25 cellular contexts compared by ENCODE assay signal in the genomic region with DNA sequence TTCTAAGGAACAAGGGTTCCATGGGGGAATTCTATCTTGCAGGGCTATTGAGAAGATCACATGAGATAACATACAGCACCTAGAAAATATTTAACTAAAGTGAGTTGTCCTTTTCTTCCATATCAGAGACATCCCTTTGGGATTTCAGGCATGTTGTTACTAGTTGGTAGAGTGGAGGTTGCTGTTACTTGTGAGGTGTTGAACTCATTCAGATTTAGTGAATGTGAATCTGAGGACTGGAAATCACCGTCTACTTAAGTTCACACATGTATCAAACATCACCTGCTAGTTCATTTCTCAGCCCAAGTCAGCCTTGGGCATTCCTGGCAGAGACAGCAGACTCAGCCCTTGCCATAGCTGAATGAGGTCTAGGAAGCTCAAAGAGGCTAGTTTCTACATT. TPM values are rescaled to one million over a fixed set of nuclear protein-coding genes. Genes with fewer than 3 reads are reported as not detected.
DNase-seq lines count a peak whose midpoint lies in the region; ATAC-seq, FAIRE-seq and TF ChIP-seq lines count a peak whose summit lies in the region.
"Had no signal": no experiment of that assay in that cellular context is flagged by ENCODE, and none has a peak within 500 bp of the region (broad histone marks: within the 10 kb centered on the region; RNA-seq: fewer than 3 reads in every experiment).

No MANE protein-coding gene starts in this region.

- H2BK5ac ChIP-seq in mesenchymal stem cell (ENCODE audit: low read depth, low read length, poor library complexity, severe bottlenecking), result no peak overlapping the region

- no peak overlapping the region for H2BK12ac ChIP-seq in mesenchymal stem cell (ENCODE audit: low read length in 2 of 2)

- no peak overlapping the region for H3K4ac ChIP-seq in mesenchymal stem cell (ENCODE audit: low read depth in 1 of 2, low read length in 2 of 2)

- no peak overlapping the region for H4K8ac ChIP-seq in mesenchymal stem cell (ENCODE audit: low read length)

- H2AK5ac ChIP-seq in mesenchymal stem cell (ENCODE audit: low read length, severe bottlenecking), result peak overlapping the region; percentile 9

- peak overlapping the region; percentile 55 for H3K27ac Mint-ChIP-seq in WTC11
- peak overlapping the region; percentile 76 for H3K27ac Mint-ChIP-seq in stimulated activated naive B cell treated with anti-CD40 and anti-IgM and Interleukin-4, amounts not matched to agents 10 μg/mL and 1 μg/mL and 100 μg/mL, for 72 hours
- H3K27ac Mint-ChIP-seq: activated CD4-positive, alpha-beta T cell treated with anti-CD3 and anti-CD28 coated beads for 36 hours; activated naive CD8-positive, alpha-beta T cell treated with anti-CD3 and anti-CD28 coated beads for 36 hours had no signal

- H3K4me1 Mint-ChIP-seq in WTC11, result no peaks in the 10 kb centered on the region; the same call in 1 of the 2 replicates
- no peaks in the 10 kb centered on the region for H3K4me1 Mint-ChIP-seq in stimulated activated naive B cell treated with anti-CD40 and anti-IgM and Interleukin-4, amounts not matched to agents 10 μg/mL and 1 μg/mL and 100 μg/mL, for 72 hours
- H3K4me1 Mint-ChIP-seq: activated CD4-positive, alpha-beta T cell treated with anti-CD3 and anti-CD28 coated beads for 36 hours; CD14-positive monocyte had no signal

- H3K27me3 ChIP-seq in right atrium auricular region (no peaks in the 10 kb centered on the region), mesenchymal stem cell (ENCODE audit: control insufficient read depth in 1 of 2, insufficient read depth in 1 of 2, low read length in 2 of 2) (no peaks in the 10 kb centered on the region), pancreas (no peaks in the 10 kb centered on the region)

- no peak for ATAC-seq in left cardiac atrium
- no peak for ATAC-seq in WTC11
- ATAC-seq in stimulated activated naive B cell treated with anti-CD40 and anti-IgM and Interleukin-4, amounts not matched to agents 10 μg/mL and 1 μg/mL and 100 μg/mL, for 72 hours (replicated peaks), result no peak
- no peak for ATAC-seq in HG02763 (IDR thresholded peaks at IDR 0.05; ENCODE audit: unreplicated experiment)
- ATAC-seq in pancreas, result no peak
- ATAC-seq: activated CD4-positive, alpha-beta T cell treated with anti-CD3 and anti-CD28 coated beads for 36 hours had no signal

- no peaks in the 10 kb centered on the region for H3K9me3 Mint-ChIP-seq in WTC11
- no peaks in the 10 kb centered on the region for H3K9me3 Mint-ChIP-seq in stimulated activated naive B cell treated with anti-CD40 and anti-IgM and Interleukin-4, amounts not matched to agents 10 μg/mL and 1 μg/mL and 100 μg/mL, for 72 hours
- H3K9me3 Mint-ChIP-seq: activated naive CD8-positive, alpha-beta T cell treated with anti-CD3 and anti-CD28 coated beads for 36 hours; CD14-positive monocyte had no signal

- POLR2A ChIA-PET in WTC11 (lab: Charles Lee), result interaction anchor here (0.6 kb wide), 1 partner anchor 171 kb away, joined by 6 read pairs; no protein-coding TSS in a partner anchor

- no peak overlapping the region for H3K4me3 Mint-ChIP-seq in WTC11
- no peak overlapping the region for H3K4me3 Mint-ChIP-seq in stimulated activated naive B cell treated with anti-CD40 and anti-IgM and Interleukin-4, amounts not matched to agents 10 μg/mL and 1 μg/mL and 100 μg/mL, for 72 hours
- H3K4me3 Mint-ChIP-seq: activated CD4-positive, alpha-beta T cell treated with anti-CD3 and anti-CD28 coated beads for 36 hours; activated naive CD8-positive, alpha-beta T cell treated with anti-CD3 and anti-CD28 coated beads for 36 hours; CD14-positive monocyte had no signal

- no peak overlapping the region for H2AFZ ChIP-seq in mesenchymal stem cell (ENCODE audit: low read depth, low read length)

- TF ChIP-seq CTCF in right atrium auricular region (IDR thresholded peaks at IDR 0.05) (no peak), WTC11 (IDR thresholded peaks at IDR 0.05) (no peak), pancreas (IDR thresholded peaks at IDR 0.05) (no peak)

- no peak overlapping the region for H3K23ac ChIP-seq in mesenchymal stem cell (ENCODE audit: low read length in 2 of 2)

- no peak overlapping the region for H3K18ac ChIP-seq in mesenchymal stem cell (ENCODE audit: low read depth in 1 of 2, low read length in 2 of 2)

- H3K14ac ChIP-seq in mesenchymal stem cell (ENCODE audit: low read length in 2 of 2), result no peak overlapping the region

- H3K36me3 Mint-ChIP-seq in WTC11, result peaks cover 14% of the 10 kb centered on the region
- peaks cover 13% of the 10 kb centered on the region in 2 donors for H3K36me3 Mint-ChIP-seq in stimulated activated naive B cell treated with anti-CD40 and anti-IgM and Interleukin-4, amounts not matched to agents 10 μg/mL and 1 μg/mL and 100 μg/mL, for 72 hours

- no peak overlapping the region for H4K91ac ChIP-seq in mesenchymal stem cell (ENCODE audit: low read length)

- no peak for FAIRE-seq in pancreas (lab: Jason Lieb, UNC)

- H3K9ac ChIP-seq in mesenchymal stem cell (ENCODE audit: low read length), result no peak overlapping the region

- H3K79me1 ChIP-seq in mesenchymal stem cell (replicated peaks; ENCODE audit: low read length, poor library complexity, severe bottlenecking), result peaks cover 3% of the 10 kb centered on the region

- DNase-seq in right atrium auricular region (ENCODE audit: low spot score), result peak; percentile 36
- no peak for DNase-seq in left cardiac atrium
- DNase-seq in WTC11 (ENCODE audit: low spot score), result no peak
- DNase-seq in mesenchymal stem cell, result no peak
- no peak for DNase-seq in stimulated activated naive B cell treated with anti-CD40 and anti-IgM and Interleukin-4, amounts not matched to agents 10 μg/mL and 1 μg/mL and 100 μg/mL, for 72 hours
- DNase-seq in DMS53 (lab: John Stamatoyannopoulos, UW), result no peak
- no peak for DNase-seq in pancreas
- DNase-seq: activated CD4-positive, alpha-beta T cell treated with anti-CD3 and anti-CD28 coated beads for 36 hours; activated naive CD8-positive, alpha-beta T cell treated with anti-CD3 and anti-CD28 coated beads for 36 hours; GF-D8; glutamatergic neuron; Karpas-422; NCI-H1048; NCI-H2029; NCI-H82; psoas muscle; SHP77 treated with DMSO at 0.1 percent for 48 hours; stimulated activated CD4-positive, alpha-beta T cell treated with anti-CD3 and anti-CD28 coated beads, Interleukin-1b, Interleukin-23, amount 100 ng/mL, for 48 hours; stimulated activated naive CD4-positive, alpha-beta T cell had no signal

- H3K27ac ChIP-seq in right atrium auricular region (no peak overlapping the region), mesenchymal stem cell (ENCODE audit: low read length, poor library complexity, severe bottlenecking) (peak overlapping the region; percentile 70), pancreas (no peak overlapping the region)
- H3K27ac ChIP-seq: psoas muscle, thoracic aorta had no signal

- intact Hi-C loops in left cardiac atrium (cut with DNase I), result no loop called here
- intact Hi-C loops in pancreas (cut with DNase I), result no loop called here

- H2BK120ac ChIP-seq in mesenchymal stem cell (ENCODE audit: low read depth, low read length), result no peak overlapping the region

- no peak overlapping the region for H3K4me2 ChIP-seq in mesenchymal stem cell (ENCODE audit: low read length, poor library complexity, severe bottlenecking)

- no peaks in the 10 kb centered on the region for H3K27me3 Mint-ChIP-seq in WTC11 (ENCODE audit: low read depth)
- H3K27me3 Mint-ChIP-seq in stimulated activated naive B cell treated with anti-CD40 and anti-IgM and Interleukin-4, amounts not matched to agents 10 μg/mL and 1 μg/mL and 100 μg/mL, for 72 hours, result no peaks in the 10 kb centered on the region
- H3K27me3 Mint-ChIP-seq: activated CD4-positive, alpha-beta T cell treated with anti-CD3 and anti-CD28 coated beads for 36 hours; activated naive CD8-positive, alpha-beta T cell treated with anti-CD3 and anti-CD28 coated beads for 36 hours had no signal

- H3K36me3 ChIP-seq in right atrium auricular region (peaks cover 32% of the 10 kb centered on the region), mesenchymal stem cell (ENCODE audit: control insufficient read depth in 1 of 2, insufficient read depth in 2 of 2, low read depth in 1 of 2, low read length in 2 of 2) (peaks cover 17 to 63% of the 10 kb centered on the region in 2 experiments), pancreas (peaks cover 0 to 18% (median 0%) of the 10 kb centered on the region in 3 donors)

- WGBS in mesenchymal stem cell, result 100% methylated on average over 1 of the region's 1 CpG
- WGBS in pancreas, 2 donors, result 65 to 73% methylated on average over 1 of the region's 1 CpG

- CTCF ChIA-PET in WTC11 (lab: Charles Lee), result no interaction called here

- no peak overlapping the region for H2BK15ac ChIP-seq in mesenchymal stem cell (ENCODE audit: low read depth, poor library complexity, severe bottlenecking)

- H3K4me3 ChIP-seq in right atrium auricular region (no peak overlapping the region), mesenchymal stem cell (ENCODE audit: insufficient read depth in 1 of 2, low read depth in 1 of 2, low read length in 2 of 2) (no peak overlapping the region), pancreas (no peak overlapping the region)
- H3K4me3 ChIP-seq: psoas muscle, thoracic aorta had no signal

- H3K4me1 ChIP-seq in right atrium auricular region, result no peaks in the 10 kb centered on the region
- H3K4me1 ChIP-seq in mesenchymal stem cell (ENCODE audit: control insufficient read depth, insufficient read depth, low read depth, low read length), result peaks cover 5% of the 10 kb centered on the region
- H3K4me1 ChIP-seq in pancreas, result no peaks in the 10 kb centered on the region
- H3K4me1 ChIP-seq: psoas muscle had no signal

- H3K9me3 ChIP-seq in right atrium auricular region, result no peaks in the 10 kb centered on the region
- no peaks in the 10 kb centered on the region for H3K9me3 ChIP-seq in mesenchymal stem cell (ENCODE audit: control insufficient read depth, low read length)
- no peaks in the 10 kb centered on the region for H3K9me3 ChIP-seq in pancreas
- H3K9me3 ChIP-seq: psoas muscle, thoracic aorta had no signal

RNA-seq across cellular contexts. Expression of a gene that starts 9.6 kb away (rescaled TPM):
- total RNA-seq in right atrium auricular region (1 to 10 TPM; 8.0 to 9.2 TPM), left cardiac atrium (10 to 100 TPM in 1 of 2 donors, 1 to 10 TPM in 1; 9.2 to 10.1 TPM), WTC11 (2021) (5.7 to 10.3 TPM (median 7.7 TPM) in 3 replicates), pancreas (10 to 100 TPM in 2 of 6 donors, 1 to 10 TPM in 4; 4.7 to 14.6 (median 8.2) TPM)
- 167 TPM for polyA plus RNA-seq in mesenchymal stem cell (2013, experiment 1 of 2)
- polyA plus RNA-seq in mesenchymal stem cell (2013, experiment 2 of 2), result 172 TPM
- polyA plus RNA-seq in pancreas, result 1 to 10 TPM; 2.9 to 4.9 TPM
- polyA plus RNA-seq: CD14-positive monocyte had no signal

RNA-seq across cellular contexts. Expression of a gene that starts 22.5 kb away (rescaled TPM):
- total RNA-seq in right atrium auricular region (10 to 100 TPM in 1 of 2 donors, 1 to 10 TPM in 1; 7.0 to 36.7 TPM), left cardiac atrium (10 to 100 TPM in 1 of 2 donors, 1 to 10 TPM in 1; 7.2 to 15.9 TPM), WTC11 (2021) (3.1 to 3.3 TPM (median 3.2 TPM) in 3 replicates), pancreas (not detected)
- polyA plus RNA-seq in mesenchymal stem cell (2013, experiment 1 of 2), result 0.08 TPM
- 0.05 TPM for polyA plus RNA-seq in mesenchymal stem cell (2013, experiment 2 of 2)
- polyA plus RNA-seq in pancreas, result not detected
- total RNA-seq: activated CD4-positive, alpha-beta T cell treated with anti-CD3 and anti-CD28 coated beads for 36 hours; activated CD8-positive, alpha-beta memory T cell treated with anti-CD3 and anti-CD28 coated beads for 36 hours; activated naive CD8-positive, alpha-beta T cell treated with anti-CD3 and anti-CD28 coated beads for 36 hours; mesenteric fat pad; psoas muscle; skeletal muscle tissue; thoracic aorta had no signal
- polyA plus RNA-seq: CD14-positive monocyte had no signal

RNA-seq across cellular contexts. Expression of a gene that starts 28.6 kb away (rescaled TPM):
- total RNA-seq in right atrium auricular region (100 to 1,000 TPM; 161 to 178 TPM), left cardiac atrium (100 to 1,000 TPM; 209 to 220 TPM), WTC11 (2021) (399 to 507 TPM (median 489 TPM) in 3 replicates), pancreas (100 to 1,000 TPM; 167 to 331 (median 206) TPM)
- polyA plus RNA-seq in mesenchymal stem cell (2013, experiment 1 of 2), result 121 TPM
- 114 TPM for polyA plus RNA-seq in mesenchymal stem cell (2013, experiment 2 of 2)
- 100 to 1,000 TPM; 164 to 242 TPM for polyA plus RNA-seq in pancreas
